Comparison of ENCODE assay signal across 3 cellular contexts in genomic region chr9:68760674-68761003, GRCh38.
"Had no signal": no experiment of that assay in that cellular context is flagged by ENCODE, and none has a peak within 500 bp of the region (broad histone marks: within the 10 kb centered on the region; RNA-seq: fewer than 3 reads in every experiment).

No MANE protein-coding gene starts in this region.

- ATAC-seq: GM23338 had no signal

- DNase-seq: H9, HCEC 1CT had no signal
